ENCODE assay signal across 31 cellular contexts in genomic region chr6:38153076-38153475, GRCh38.
DNase-seq lines count a peak whose midpoint lies in the region; ATAC-seq and TF ChIP-seq lines count a peak whose summit lies in the region.
"Had no signal": no experiment of that assay in that cellular context is flagged by ENCODE, and none has a peak within 500 bp of the region (broad histone marks: within the 10 kb centered on the region; RNA-seq: fewer than 3 reads in every experiment).

No MANE protein-coding gene starts in this region.

- H3K9me3 Mint-ChIP-seq in nephron (no peaks in the 10 kb centered on the region), immature natural killer cell (no peaks in the 10 kb centered on the region)
- H3K9me3 Mint-ChIP-seq: mesothelial cell of epicardium had no signal

- H3K9me3 ChIP-seq in MG63, result no peaks in the 10 kb centered on the region
- H3K9me3 ChIP-seq in mammary epithelial cell (replicated peaks; ENCODE audit: insufficient read depth, low read length), result no peaks in the 10 kb centered on the region
- H3K9me3 ChIP-seq: gastrocnemius medialis, left lung, ovary, stomach, tibial artery had no signal

- H3K4me2 ChIP-seq in mammary epithelial cell (ENCODE audit: insufficient read depth, low read depth, low read length), result no peak overlapping the region
- H3K4me2 ChIP-seq: PC-9 had no signal

- H3K4me3 Mint-ChIP-seq in nephron (no peak overlapping the region), immature natural killer cell (no peak overlapping the region)
- H3K4me3 Mint-ChIP-seq: activated CD8-positive, alpha-beta memory T cell treated with anti-CD3 and anti-CD28 coated beads, Interleukin-2, amount 10 ng/mL, durations not matched to agents 7 days and 5 days; mesothelial cell of epicardium; naive thymus-derived CD4-positive, alpha-beta T cell had no signal

- H3K4me1 Mint-ChIP-seq in nephron, result peaks cover 47% of the 10 kb centered on the region
- H3K4me1 Mint-ChIP-seq in immature natural killer cell, result peaks cover 8 to 19% of the 10 kb centered on the region in 2 donors
- H3K4me1 Mint-ChIP-seq: activated CD8-positive, alpha-beta memory T cell treated with anti-CD3 and anti-CD28 coated beads, Interleukin-2, amount 10 ng/mL, durations not matched to agents 7 days and 5 days had no signal

- BruUV-seq in mammary epithelial cell (replicated peaks; lab: Mats Ljungman, UMichigan), result TSS peak; percentile 48

- no peaks in the 10 kb centered on the region for H3K4me1 ChIP-seq in mammary epithelial cell (ENCODE audit: insufficient read depth, low read length)
- H3K4me1 ChIP-seq: gastrocnemius medialis, tibial artery had no signal

- CTCF ChIA-PET in mammary epithelial cell (lab: Charles Lee; ENCODE audit: low non-redundant PET), result no interaction called here

- intact Hi-C loops in mammary epithelial cell (cut with micrococcal nuclease), result no loop called here

- H3K27me3 Mint-ChIP-seq in nephron (ENCODE audit: low read depth) (no peaks in the 10 kb centered on the region), immature natural killer cell (ENCODE audit: low read depth in 3 of 3) (peaks cover 7 to 18% (median 12%) of the 10 kb centered on the region in 3 donors)
- H3K27me3 Mint-ChIP-seq: activated CD8-positive, alpha-beta memory T cell treated with anti-CD3 and anti-CD28 coated beads, Interleukin-2, amount 10 ng/mL, durations not matched to agents 7 days and 5 days; naive thymus-derived CD4-positive, alpha-beta T cell had no signal

- peaks cover 6% of the 10 kb centered on the region for H3K79me2 ChIP-seq in mammary epithelial cell (ENCODE audit: insufficient read depth, low read length)

- no peak overlapping the region for H3K9ac ChIP-seq in mammary epithelial cell (ENCODE audit: insufficient read depth, low read length)

- H3K36me3 ChIP-seq in MG63 (peaks cover 8% of the 10 kb centered on the region), mammary epithelial cell (ENCODE audit: insufficient read depth, low read length) (peaks cover 2% of the 10 kb centered on the region)
- H3K36me3 ChIP-seq: gastrocnemius medialis, ovary had no signal

- no peak overlapping the region for H2AFZ ChIP-seq in mammary epithelial cell (ENCODE audit: low read depth, low read length)
- H2AFZ ChIP-seq: PC-9 had no signal

- ATAC-seq in SK-N-SH treated with all-trans-retinoic acid at 6 μM for 48 hours, result no peak
- ATAC-seq: activated CD8-positive, alpha-beta memory T cell treated with anti-CD3 and anti-CD28 coated beads, Interleukin-2, amount 10 ng/mL, durations not matched to agents 7 days and 5 days; activated naive CD4-positive, alpha-beta T cell treated with anti-CD3 and anti-CD28 coated beads, Interleukin-2, amount 50 U/mL, for 72 hours; gastrocnemius medialis; left lung; naive thymus-derived CD4-positive, alpha-beta T cell had no signal

- DNase-seq in activated CD4-positive, CD25-positive, alpha-beta regulatory T cell treated with anti-CD3 and anti-CD28 coated beads, Interleukin-2, amount 50 U/mL, for 72 hours, result peak; percentile 9
- DNase-seq in activated CD4-positive, CD25-positive, alpha-beta regulatory T cell (lab: John Stamatoyannopoulos, UW), result no peak
- DNase-seq in MG63 (peak; percentile 54), mammary epithelial cell (no peak), coronary artery (ENCODE audit: low spot score) (no peak), immature natural killer cell (no peak)
- DNase-seq: 8988T; activated CD8-positive, alpha-beta memory T cell treated with anti-CD3 and anti-CD28 coated beads, Interleukin-2, amount 10 ng/mL, durations not matched to agents 7 days and 5 days; aorta; cortex of kidney; DMS79 treated with DMSO at 0.1 percent for 48 hours; gastrocnemius medialis; left lung; naive thymus-derived CD4-positive, alpha-beta T cell; NCI-H1436 treated with DMSO at 0.1 percent for 48 hours; NCI-H446; NCI-H82; ovary; PC-9; Right ventricle myocardium superior; stimulated activated CD8-positive, alpha-beta memory T cell treated with anti-CD3 and anti-CD28 coated beads, Interleukin-4, amount 100 ng/mL, for 48 hours; stomach; SW 1271; T-helper 9 cell had no signal

- no peaks in the 10 kb centered on the region for H4K20me1 ChIP-seq in mammary epithelial cell (ENCODE audit: insufficient read depth, low read length)

- H3K27ac ChIP-seq in mammary epithelial cell (ENCODE audit: insufficient read depth, low read depth, low read length), result no peak overlapping the region
- no peak overlapping the region for H3K27ac ChIP-seq in coronary artery
- H3K27ac ChIP-seq: cardiac muscle cell, gastrocnemius medialis, left lung, ovary, PC-9, skin epidermis, stomach, tibial artery had no signal

- 81% methylated on average over 17 of the region's 18 CpGs for WGBS in mammary epithelial cell (ENCODE audit: low coverage, missing lambda C conversion rate)

- H3K27ac Mint-ChIP-seq in nephron (peak overlapping the region in 2 of 3 experiments; percentile 22 to 51), immature natural killer cell (peak overlapping the region in 1 of 6 donors; percentile 16)
- H3K27ac Mint-ChIP-seq: activated CD8-positive, alpha-beta memory T cell treated with anti-CD3 and anti-CD28 coated beads, Interleukin-2, amount 10 ng/mL, durations not matched to agents 7 days and 5 days; activated naive CD4-positive, alpha-beta T cell treated with anti-CD3 and anti-CD28 coated beads, Interleukin-2, amount 50 U/mL, for 72 hours; mesothelial cell of epicardium had no signal

- H3K4me3 ChIP-seq in MG63, result no peak overlapping the region
- no peak overlapping the region for H3K4me3 ChIP-seq in mammary epithelial cell (replicated peaks in 1 of 3; ENCODE audit: insufficient read depth in 1 of 3, low read depth in 2 of 3, low read length in 3 of 3)
- no peak overlapping the region for H3K4me3 ChIP-seq in coronary artery
- H3K4me3 ChIP-seq: cardiac muscle cell, gastrocnemius medialis, left lung, ovary, PC-9, skin epidermis, stomach, tibial artery had no signal

- in situ Hi-C loops in mammary epithelial cell (cut with MboI; ENCODE audit: low sequenced_read_pairs in 2 of 2), result no loop called here

- H3K36me3 Mint-ChIP-seq in nephron (ENCODE audit: low read depth), result peaks cover 9% of the 10 kb centered on the region
- no peaks in the 10 kb centered on the region for H3K36me3 Mint-ChIP-seq in immature natural killer cell
- H3K36me3 Mint-ChIP-seq: activated CD8-positive, alpha-beta memory T cell treated with anti-CD3 and anti-CD28 coated beads, Interleukin-2, amount 10 ng/mL, durations not matched to agents 7 days and 5 days; activated naive CD4-positive, alpha-beta T cell treated with anti-CD3 and anti-CD28 coated beads, Interleukin-2, amount 50 U/mL, for 72 hours had no signal

- H3K27me3 ChIP-seq in MG63 (no peaks in the 10 kb centered on the region), mammary epithelial cell (ENCODE audit: insufficient read depth, low read length) (no peaks in the 10 kb centered on the region)
- H3K27me3 ChIP-seq: cardiac muscle cell, gastrocnemius medialis, left lung, ovary, stomach, tibial artery had no signal

- dilution Hi-C loops in mammary epithelial cell (cut with HindIII; ENCODE audit: low sequenced_read_pairs), result no loop called here

- TF ChIP-seq CTCF in mammary epithelial cell (conservative IDR thresholded peaks at IDR 0.05 in 1 of 2, IDR thresholded peaks at IDR 0.05 in 1 of 2; ENCODE audit: extremely low read depth in 1 of 2, insufficient read depth in 1 of 2, low read depth in 1 of 2, low read length in 2 of 2) (no peak), nephron (IDR thresholded peaks at IDR 0.05; ENCODE audit: unreplicated experiment in 3 of 3) (no peak), coronary artery (IDR thresholded peaks at IDR 0.05) (no peak)

TF ChIP-seq in SK-N-SH treated with all-trans-retinoic acid at 6 μM for 48 hours, 23 proteins besides CTCF, POLR2A, EP300 and RAD21:
- TF ChIP-seq, protein P1, sequence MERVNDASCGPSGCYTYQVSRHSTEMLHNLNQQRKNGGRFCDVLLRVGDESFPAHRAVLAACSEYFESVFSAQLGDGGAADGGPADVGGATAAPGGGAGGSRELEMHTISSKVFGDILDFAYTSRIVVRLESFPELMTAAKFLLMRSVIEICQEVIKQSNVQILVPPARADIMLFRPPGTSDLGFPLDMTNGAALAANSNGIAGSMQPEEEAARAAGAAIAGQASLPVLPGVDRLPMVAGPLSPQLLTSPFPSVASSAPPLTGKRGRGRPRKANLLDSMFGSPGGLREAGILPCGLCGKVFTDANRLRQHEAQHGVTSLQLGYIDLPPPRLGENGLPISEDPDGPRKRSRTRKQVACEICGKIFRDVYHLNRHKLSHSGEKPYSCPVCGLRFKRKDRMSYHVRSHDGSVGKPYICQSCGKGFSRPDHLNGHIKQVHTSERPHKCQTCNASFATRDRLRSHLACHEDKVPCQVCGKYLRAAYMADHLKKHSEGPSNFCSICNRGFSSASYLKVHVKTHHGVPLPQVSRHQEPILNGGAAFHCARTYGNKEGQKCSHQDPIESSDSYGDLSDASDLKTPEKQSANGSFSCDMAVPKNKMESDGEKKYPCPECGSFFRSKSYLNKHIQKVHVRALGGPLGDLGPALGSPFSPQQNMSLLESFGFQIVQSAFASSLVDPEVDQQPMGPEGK (CRISPR knock-in tag; IDR thresholded peaks at IDR 0.05; ENCODE audit: borderline replicate concordance), result no peak
- TF ChIP-seq BACH2 (CRISPR knock-in tag; IDR thresholded peaks at IDR 0.05; ENCODE audit: borderline replicate concordance) (no peak), ZNF565 (CRISPR knock-in tag; conservative IDR thresholded peaks at IDR 0.05; ENCODE audit: low read depth) (no peak)
- TF ChIP-seq, protein P2, sequence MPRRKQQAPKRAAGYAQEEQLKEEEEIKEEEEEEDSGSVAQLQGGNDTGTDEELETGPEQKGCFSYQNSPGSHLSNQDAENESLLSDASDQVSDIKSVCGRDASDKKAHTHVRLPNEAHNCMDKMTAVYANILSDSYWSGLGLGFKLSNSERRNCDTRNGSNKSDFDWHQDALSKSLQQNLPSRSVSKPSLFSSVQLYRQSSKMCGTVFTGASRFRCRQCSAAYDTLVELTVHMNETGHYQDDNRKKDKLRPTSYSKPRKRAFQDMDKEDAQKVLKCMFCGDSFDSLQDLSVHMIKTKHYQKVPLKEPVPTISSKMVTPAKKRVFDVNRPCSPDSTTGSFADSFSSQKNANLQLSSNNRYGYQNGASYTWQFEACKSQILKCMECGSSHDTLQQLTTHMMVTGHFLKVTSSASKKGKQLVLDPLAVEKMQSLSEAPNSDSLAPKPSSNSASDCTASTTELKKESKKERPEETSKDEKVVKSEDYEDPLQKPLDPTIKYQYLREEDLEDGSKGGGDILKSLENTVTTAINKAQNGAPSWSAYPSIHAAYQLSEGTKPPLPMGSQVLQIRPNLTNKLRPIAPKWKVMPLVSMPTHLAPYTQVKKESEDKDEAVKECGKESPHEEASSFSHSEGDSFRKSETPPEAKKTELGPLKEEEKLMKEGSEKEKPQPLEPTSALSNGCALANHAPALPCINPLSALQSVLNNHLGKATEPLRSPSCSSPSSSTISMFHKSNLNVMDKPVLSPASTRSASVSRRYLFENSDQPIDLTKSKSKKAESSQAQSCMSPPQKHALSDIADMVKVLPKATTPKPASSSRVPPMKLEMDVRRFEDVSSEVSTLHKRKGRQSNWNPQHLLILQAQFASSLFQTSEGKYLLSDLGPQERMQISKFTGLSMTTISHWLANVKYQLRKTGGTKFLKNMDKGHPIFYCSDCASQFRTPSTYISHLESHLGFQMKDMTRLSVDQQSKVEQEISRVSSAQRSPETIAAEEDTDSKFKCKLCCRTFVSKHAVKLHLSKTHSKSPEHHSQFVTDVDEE (CRISPR knock-in tag; IDR thresholded peaks at IDR 0.05), result no peak
TF ChIP-seq in SK-N-SH treated with all-trans-retinoic acid at 6 μM for 48 hours: peak in this region for 0.

Comparison
In these comparisons a context has a peak if more than half of its experiments do, and no peak if none do; other contexts are left out.
1. DNase-seq: peak in activated CD4-positive, CD25-positive, alpha-beta regulatory T cell treated with anti-CD3 and anti-CD28 coated beads, Interleukin-2, amount 50 U/mL, for 72 hours (single experiment) and MG63 (single experiment); none in activated CD4-positive, CD25-positive, alpha-beta regulatory T cell (0 of 4), mammary epithelial cell (single experiment), coronary artery (single experiment) and immature natural killer cell (0 of 3).